In the genomic region with DNA sequence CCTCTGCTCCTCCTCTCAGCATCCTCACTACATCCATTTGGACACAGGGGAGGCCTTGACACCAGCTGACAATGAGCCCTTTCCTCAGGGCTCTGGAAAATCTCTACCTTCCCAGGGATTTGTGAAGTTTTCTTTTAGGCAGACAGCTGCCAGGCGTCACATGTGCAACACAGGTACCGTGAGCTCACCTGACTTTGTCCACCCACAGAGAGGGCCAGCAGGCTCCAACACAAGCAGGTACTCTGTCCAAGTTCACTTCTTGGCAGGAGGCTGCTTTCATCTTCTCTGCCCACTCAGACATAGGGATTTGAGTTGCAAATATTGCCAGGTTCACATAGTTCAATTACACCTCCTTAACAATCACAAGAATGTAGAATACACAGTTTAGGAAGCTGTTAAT, we compare ENCODE assay signal across 24 cellular contexts.
"Had no signal": no experiment of that assay in that cellular context is flagged by ENCODE, and none has a peak within 500 bp of the region (broad histone marks: within the 10 kb centered on the region; RNA-seq: fewer than 3 reads in every experiment).

No MANE protein-coding gene starts in this region.

- H3K36me3 ChIP-seq: colonic mucosa, esophagus muscularis mucosa, esophagus squamous epithelium, gastrocnemius medialis, gastroesophageal sphincter, heart left ventricle, heart right ventricle had no signal

- ATAC-seq: effector memory CD8-positive, alpha-beta T cell; esophagus mucosa; foreskin keratinocyte; gastrocnemius medialis; gastroesophageal sphincter; heart left ventricle; heart right ventricle had no signal

- DNase-seq: colonic mucosa; cortex of kidney; dermis blood vessel endothelial cell; dorsolateral prefrontal cortex; effector CD4-positive, alpha-beta T cell; effector CD8-positive, alpha-beta T cell; effector memory CD4-positive, alpha-beta T cell; effector memory CD8-positive, alpha-beta T cell; endodermal cell; erythroblast; esophagus squamous epithelium; foreskin fibroblast; foreskin keratinocyte; foreskin melanocyte; gastrocnemius medialis; glutamatergic neuron; head of caudate nucleus; heart left ventricle; heart right ventricle had no signal

- H3K9me3 ChIP-seq: colonic mucosa, esophagus muscularis mucosa, esophagus squamous epithelium, gastrocnemius medialis, gastroesophageal sphincter, heart left ventricle, heart right ventricle had no signal

- H3K27ac ChIP-seq: colonic mucosa, coronary artery, dorsolateral prefrontal cortex, epithelial cell of prostate, esophagus muscularis mucosa, esophagus squamous epithelium, foreskin keratinocyte, gastrocnemius medialis, gastroesophageal sphincter, heart left ventricle, heart right ventricle had no signal

- H3K4me3 ChIP-seq: colonic mucosa, coronary artery, dorsolateral prefrontal cortex, esophagus muscularis mucosa, esophagus squamous epithelium, gastrocnemius medialis, gastroesophageal sphincter, heart left ventricle, heart right ventricle had no signal

- H3K27me3 ChIP-seq: colonic mucosa, esophagus squamous epithelium, foreskin keratinocyte, gastrocnemius medialis, heart left ventricle had no signal

- H3K4me1 ChIP-seq: colonic mucosa, esophagus muscularis mucosa, esophagus squamous epithelium, foreskin keratinocyte, gastrocnemius medialis, gastroesophageal sphincter had no signal
